In the genomic region with DNA sequence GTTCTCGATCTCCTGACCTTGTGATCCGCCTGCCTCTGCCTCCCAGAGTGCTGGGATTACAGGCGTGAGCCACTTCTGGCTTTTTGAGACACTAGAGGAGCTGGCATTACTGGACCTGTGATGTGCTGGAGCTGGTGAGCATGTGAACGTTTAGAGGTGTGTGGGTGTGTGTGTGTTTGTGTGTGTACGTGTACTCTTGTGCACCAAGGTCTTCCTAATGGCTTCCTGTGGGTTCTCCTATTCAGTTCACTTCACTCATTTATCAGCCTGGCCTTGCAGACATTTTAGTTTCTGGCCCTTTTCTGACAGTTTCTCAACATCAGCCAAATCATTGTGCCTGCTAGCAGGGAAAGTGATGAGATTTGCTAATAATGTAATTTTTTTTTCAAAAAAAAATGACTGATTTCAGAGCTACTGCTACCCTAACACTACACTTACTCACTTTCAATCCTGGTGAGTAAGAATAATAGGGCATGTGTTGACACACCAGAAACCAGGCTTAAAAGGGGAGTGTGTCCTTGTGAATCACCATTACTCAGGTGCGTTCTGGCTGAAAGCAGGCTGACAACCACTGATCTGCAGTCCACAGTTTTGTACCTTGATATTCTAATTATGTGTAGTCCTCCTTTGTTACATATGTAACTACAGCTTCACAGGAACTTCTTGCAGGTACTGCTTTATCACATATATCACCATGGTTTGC, we compare ENCODE assay signal across 1 cellular context.
TF ChIP-seq lines count a peak whose summit lies in the region.

No MANE protein-coding gene starts in this region.

TF ChIP-seq in HepG2, 621 proteins besides CTCF, POLR2A, EP300 and RAD21:
- no peak for TF ChIP-seq ZSCAN29 (CRISPR knock-in tag; conservative IDR thresholded peaks at IDR 0.05)
- no peak for TF ChIP-seq GPN1 (CRISPR knock-in tag; IDR thresholded peaks at IDR 0.05; ENCODE audit: borderline replicate concordance)
- TF ChIP-seq FOSL2 (CRISPR knock-in tag; IDR thresholded peaks at IDR 0.05), result peak; percentile 45; the same call in 1 of the 2 replicates
- TF ChIP-seq, protein P1, sequence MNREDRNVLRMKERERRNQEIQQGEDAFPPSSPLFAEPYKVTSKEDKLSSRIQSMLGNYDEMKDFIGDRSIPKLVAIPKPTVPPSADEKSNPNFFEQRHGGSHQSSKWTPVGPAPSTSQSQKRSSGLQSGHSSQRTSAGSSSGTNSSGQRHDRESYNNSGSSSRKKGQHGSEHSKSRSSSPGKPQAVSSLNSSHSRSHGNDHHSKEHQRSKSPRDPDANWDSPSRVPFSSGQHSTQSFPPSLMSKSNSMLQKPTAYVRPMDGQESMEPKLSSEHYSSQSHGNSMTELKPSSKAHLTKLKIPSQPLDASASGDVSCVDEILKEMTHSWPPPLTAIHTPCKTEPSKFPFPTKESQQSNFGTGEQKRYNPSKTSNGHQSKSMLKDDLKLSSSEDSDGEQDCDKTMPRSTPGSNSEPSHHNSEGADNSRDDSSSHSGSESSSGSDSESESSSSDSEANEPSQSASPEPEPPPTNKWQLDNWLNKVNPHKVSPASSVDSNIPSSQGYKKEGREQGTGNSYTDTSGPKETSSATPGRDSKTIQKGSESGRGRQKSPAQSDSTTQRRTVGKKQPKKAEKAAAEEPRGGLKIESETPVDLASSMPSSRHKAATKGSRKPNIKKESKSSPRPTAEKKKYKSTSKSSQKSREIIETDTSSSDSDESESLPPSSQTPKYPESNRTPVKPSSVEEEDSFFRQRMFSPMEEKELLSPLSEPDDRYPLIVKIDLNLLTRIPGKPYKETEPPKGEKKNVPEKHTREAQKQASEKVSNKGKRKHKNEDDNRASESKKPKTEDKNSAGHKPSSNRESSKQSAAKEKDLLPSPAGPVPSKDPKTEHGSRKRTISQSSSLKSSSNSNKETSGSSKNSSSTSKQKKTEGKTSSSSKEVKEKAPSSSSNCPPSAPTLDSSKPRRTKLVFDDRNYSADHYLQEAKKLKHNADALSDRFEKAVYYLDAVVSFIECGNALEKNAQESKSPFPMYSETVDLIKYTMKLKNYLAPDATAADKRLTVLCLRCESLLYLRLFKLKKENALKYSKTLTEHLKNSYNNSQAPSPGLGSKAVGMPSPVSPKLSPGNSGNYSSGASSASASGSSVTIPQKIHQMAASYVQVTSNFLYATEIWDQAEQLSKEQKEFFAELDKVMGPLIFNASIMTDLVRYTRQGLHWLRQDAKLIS (CRISPR knock-in tag; IDR thresholded peaks at IDR 0.05), result no peak
- no peak for TF ChIP-seq SMAD9 (CRISPR knock-in tag; IDR thresholded peaks at IDR 0.05)
- no peak for TF ChIP-seq ONECUT2 (CRISPR knock-in tag; IDR thresholded peaks at IDR 0.05)
- TF ChIP-seq BHLHE40 (IDR thresholded peaks at IDR 0.05; ENCODE audit: low read length), result 0 out of 2 replicates have a peak, but pooled peaks have one; percentile 10
- TF ChIP-seq ZNF644 (CRISPR knock-in tag; IDR thresholded peaks at IDR 0.05; ENCODE audit: low read depth), result no peak
- TF ChIP-seq, protein P2, sequence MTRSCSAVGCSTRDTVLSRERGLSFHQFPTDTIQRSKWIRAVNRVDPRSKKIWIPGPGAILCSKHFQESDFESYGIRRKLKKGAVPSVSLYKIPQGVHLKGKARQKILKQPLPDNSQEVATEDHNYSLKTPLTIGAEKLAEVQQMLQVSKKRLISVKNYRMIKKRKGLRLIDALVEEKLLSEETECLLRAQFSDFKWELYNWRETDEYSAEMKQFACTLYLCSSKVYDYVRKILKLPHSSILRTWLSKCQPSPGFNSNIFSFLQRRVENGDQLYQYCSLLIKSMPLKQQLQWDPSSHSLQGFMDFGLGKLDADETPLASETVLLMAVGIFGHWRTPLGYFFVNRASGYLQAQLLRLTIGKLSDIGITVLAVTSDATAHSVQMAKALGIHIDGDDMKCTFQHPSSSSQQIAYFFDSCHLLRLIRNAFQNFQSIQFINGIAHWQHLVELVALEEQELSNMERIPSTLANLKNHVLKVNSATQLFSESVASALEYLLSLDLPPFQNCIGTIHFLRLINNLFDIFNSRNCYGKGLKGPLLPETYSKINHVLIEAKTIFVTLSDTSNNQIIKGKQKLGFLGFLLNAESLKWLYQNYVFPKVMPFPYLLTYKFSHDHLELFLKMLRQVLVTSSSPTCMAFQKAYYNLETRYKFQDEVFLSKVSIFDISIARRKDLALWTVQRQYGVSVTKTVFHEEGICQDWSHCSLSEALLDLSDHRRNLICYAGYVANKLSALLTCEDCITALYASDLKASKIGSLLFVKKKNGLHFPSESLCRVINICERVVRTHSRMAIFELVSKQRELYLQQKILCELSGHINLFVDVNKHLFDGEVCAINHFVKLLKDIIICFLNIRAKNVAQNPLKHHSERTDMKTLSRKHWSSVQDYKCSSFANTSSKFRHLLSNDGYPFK (CRISPR knock-in tag; IDR thresholded peaks at IDR 0.05; ENCODE audit: borderline replicate concordance), result no peak
